Comparison of ENCODE assay signal across 11 cellular contexts in the genomic region with DNA sequence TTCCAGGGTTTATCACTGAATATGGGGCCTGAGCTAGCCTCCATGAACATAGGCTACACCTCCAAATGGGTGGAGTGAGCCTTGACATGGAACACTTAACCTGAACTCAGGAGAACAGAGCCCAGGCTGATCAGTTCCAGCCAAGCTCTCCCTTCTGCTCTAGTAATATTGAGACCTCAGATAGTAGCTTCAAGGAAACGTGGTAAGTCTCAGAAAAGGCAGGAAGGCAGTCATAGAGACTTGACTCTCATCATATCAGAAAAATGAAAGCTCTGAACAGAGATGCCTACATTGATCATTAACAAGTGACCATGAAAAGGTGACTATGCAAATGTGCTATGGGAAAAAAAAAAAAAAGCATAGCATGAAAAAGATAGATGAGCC. TPM values are rescaled to one million over a fixed set of nuclear protein-coding genes. Genes with fewer than 3 reads are reported as not detected.
DNase-seq lines count a peak whose midpoint lies in the region; ATAC-seq and TF ChIP-seq lines count a peak whose summit lies in the region.
"Had no signal": no experiment of that assay in that cellular context is flagged by ENCODE, and none has a peak within 500 bp of the region (broad histone marks: within the 10 kb centered on the region; RNA-seq: fewer than 3 reads in every experiment).

No MANE protein-coding gene starts in this region.

- no peak for DNase-seq in stimulated activated CD4-positive, alpha-beta T cell treated with anti-CD3 and anti-CD28 coated beads, Interleukin-4, amount 100 ng/mL, for 24 hours
- DNase-seq in omental fat pad (ENCODE audit: low spot score) (no peak), GM03348 (ENCODE audit: low spot score) (no peak), retina (no peak)
- DNase-seq: activated CD8-positive, alpha-beta memory T cell treated with anti-CD3 and anti-CD28 coated beads, Interleukin-2, amount 50 U/mL, for 4 hours; MG63; NCI-H2227 treated with DMSO at 0.1 percent for 48 hours had no signal

- peak; percentile 91 for ATAC-seq in GM18517 (IDR thresholded peaks at IDR 0.05; ENCODE audit: unreplicated experiment)
- ATAC-seq in GM21360 (IDR thresholded peaks at IDR 0.05; ENCODE audit: unreplicated experiment) = peak; percentile 61
- ATAC-seq in HG02884 (IDR thresholded peaks at IDR 0.05; ENCODE audit: unreplicated experiment) = peak; percentile 59
- peak; percentile 78 for ATAC-seq in HG03460 (IDR thresholded peaks at IDR 0.05; ENCODE audit: unreplicated experiment)
- ATAC-seq in omental fat pad (ENCODE audit: low FRiP score) = no peak

- TF ChIP-seq CTCF in omental fat pad (IDR thresholded peaks at IDR 0.05) = no peak

RNA-seq across cellular contexts. Expression of a gene that starts 40.5 kb away (rescaled TPM):
- 10 to 100 TPM; 12.1 to 35.8 (median 17.7) TPM for total RNA-seq in omental fat pad
